ENCODE assay signal across 8 cellular contexts in genomic region chr1:232952514-232953175, GRCh38. TPM values are rescaled to one million over a fixed set of nuclear protein-coding genes. Genes with fewer than 3 reads are reported as not detected.
A peak's percentile ranks its signal among the peaks of the same experiment; 100 is the strongest.
DNase-seq lines count a peak whose midpoint lies in the region; ATAC-seq and TF ChIP-seq lines count a peak whose summit lies in the region.

No MANE protein-coding gene starts in this region.

- no peaks in the 10 kb centered on the region for H3K9me3 ChIP-seq in CD4-positive, CD25-positive, alpha-beta regulatory T cell (ENCODE audit: control insufficient read depth in 2 of 2, low read length in 2 of 2)
- H3K9me3 ChIP-seq in parathyroid adenoma (ENCODE audit: control insufficient read depth, low read length): no peaks in the 10 kb centered on the region

- H3K79me2 ChIP-seq in parathyroid adenoma: peaks cover under 1% of the 10 kb centered on the region

- TF ChIP-seq CTCF in parathyroid adenoma (IDR thresholded peaks at IDR 0.05): peak; percentile 40

- peaks cover 0 to 2% (median 0%) of the 10 kb centered on the region in 7 donors for H3K9me3 Mint-ChIP-seq in CD4-positive, CD25-positive, alpha-beta regulatory T cell

- H3K4me1 Mint-ChIP-seq in CD4-positive, CD25-positive, alpha-beta regulatory T cell: peaks cover 11 to 48% (median 30%) of the 10 kb centered on the region in 4 donors

- ATAC-seq in CD4-positive, CD25-positive, alpha-beta regulatory T cell (ENCODE audit: low read depth in 2 of 2): no peak
- peak; percentile 58 for ATAC-seq in GM18511 (IDR thresholded peaks at IDR 0.05; ENCODE audit: unreplicated experiment)
- ATAC-seq in HG02973 (IDR thresholded peaks at IDR 0.05; ENCODE audit: unreplicated experiment): peak; percentile 60
- no peak for ATAC-seq in GM21737 (IDR thresholded peaks at IDR 0.05; ENCODE audit: unreplicated experiment)

- H3K36me3 ChIP-seq in CD4-positive, CD25-positive, alpha-beta regulatory T cell (ENCODE audit: control insufficient read depth, insufficient read depth, low read length): peaks cover 7% of the 10 kb centered on the region
- no peaks in the 10 kb centered on the region for H3K36me3 ChIP-seq in parathyroid adenoma (ENCODE audit: control insufficient read depth, insufficient read depth, low read length)

- peak in 2 of 3 donors; percentile 11 to 51 for DNase-seq in CD4-positive, CD25-positive, alpha-beta regulatory T cell
- DNase-seq in NCI-H1694 (lab: John Stamatoyannopoulos, UW) (peak; percentile 52), fibroblast of peridontal ligament (ENCODE audit: extremely low read depth) (peak; percentile 37)
- DNase-seq in activated CD4-positive, alpha-beta T cell treated with anti-CD3 and anti-CD28 coated beads for 48 hours: peak; percentile 48

- no peaks in the 10 kb centered on the region for H3K27me3 Mint-ChIP-seq in CD4-positive, CD25-positive, alpha-beta regulatory T cell

- no peak overlapping the region for H3K4me3 ChIP-seq in CD4-positive, CD25-positive, alpha-beta regulatory T cell (ENCODE audit: low read depth, low read length)
- H3K4me3 ChIP-seq in parathyroid adenoma (ENCODE audit: low read depth, low read length): no peak overlapping the region

- H3K27ac Mint-ChIP-seq in CD4-positive, CD25-positive, alpha-beta regulatory T cell: peak overlapping the region in 2 of 3 donors; percentile 75 to 82

- no peak overlapping the region for H3K4me2 ChIP-seq in parathyroid adenoma (ENCODE audit: low read length)

- H3K27me3 ChIP-seq in CD4-positive, CD25-positive, alpha-beta regulatory T cell (ENCODE audit: control insufficient read depth, insufficient read depth, low read length): no peaks in the 10 kb centered on the region
- H3K27me3 ChIP-seq in parathyroid adenoma (ENCODE audit: control insufficient read depth, insufficient read depth, low read length): no peaks in the 10 kb centered on the region

- peaks cover 24% of the 10 kb centered on the region for H3K36me3 Mint-ChIP-seq in CD4-positive, CD25-positive, alpha-beta regulatory T cell

- no peak overlapping the region for H3K27ac ChIP-seq in CD4-positive, CD25-positive, alpha-beta regulatory T cell (ENCODE audit: insufficient read depth, low read length, poor library complexity, severe bottlenecking)
- H3K27ac ChIP-seq in parathyroid adenoma: no peak overlapping the region

- H3K9ac ChIP-seq in parathyroid adenoma: no peak overlapping the region

- peaks cover 19% of the 10 kb centered on the region for H3K4me1 ChIP-seq in CD4-positive, CD25-positive, alpha-beta regulatory T cell (ENCODE audit: control insufficient read depth, insufficient read depth, low read length, poor library complexity, severe bottlenecking)
- peaks cover 9% of the 10 kb centered on the region for H3K4me1 ChIP-seq in parathyroid adenoma

- H2AFZ ChIP-seq in parathyroid adenoma: no peak overlapping the region

- peak overlapping the region in 3 of 4 donors; percentile 44 to 91 (median 70) for H3K4me3 Mint-ChIP-seq in CD4-positive, CD25-positive, alpha-beta regulatory T cell

RNA-seq across cellular contexts. Expression of gene NTPCR, which starts 2.2 kb away (rescaled TPM):
- 12.4 TPM for total RNA-seq in CD4-positive, CD25-positive, alpha-beta regulatory T cell
- polyA plus RNA-seq in CD4-positive, CD25-positive, alpha-beta regulatory T cell: 10 to 100 TPM; 22.3 to 72.0 (median 47.8) TPM

Comparison
In these comparisons a context has a peak if more than half of its experiments do, and no peak if none do; other contexts are left out.
1. ATAC-seq: peak in GM18511 (single experiment) and HG02973 (single experiment); none in CD4-positive, CD25-positive, alpha-beta regulatory T cell (0 of 2) and GM21737 (single experiment).
2. Peak in every context shown above with its lines, with median percentiles within 50 percentile points of each other: DNase-seq.